In genomic region chr9:121344062-121344696, GRCh38 we compare ENCODE assay signal across 16 cellular contexts. TPM values are rescaled to one million over a fixed set of nuclear protein-coding genes. Genes with fewer than 3 reads are reported as not detected.
A peak's percentile ranks its signal among the peaks of the same experiment; 100 is the strongest.
DNase-seq lines count a peak whose midpoint lies in the region; ATAC-seq and TF ChIP-seq lines count a peak whose summit lies in the region.
"Had no signal": no experiment of that assay in that cellular context is flagged by ENCODE, and none has a peak within 500 bp of the region (broad histone marks: within the 10 kb centered on the region; RNA-seq: fewer than 3 reads in every experiment).

No MANE protein-coding gene starts in this region.

- H3K36me3 ChIP-seq in psoas muscle (ENCODE audit: insufficient read depth in 1 of 2, low read depth in 1 of 2) (peaks cover 25 to 100% of the 10 kb centered on the region in 2 donors), mucosa of descending colon (ENCODE audit: low read depth) (no peaks in the 10 kb centered on the region)

- peaks cover 33% of the 10 kb centered on the region for H3K4me1 Mint-ChIP-seq in brain

- H3K9me3 Mint-ChIP-seq in brain = no peaks in the 10 kb centered on the region
- H3K9me3 Mint-ChIP-seq: activated T-helper 2 cell treated with anti-CD3 and anti-CD28 coated beads, Interferon-gamma antibody, Interleukin-2, Interleukin-4, amounts not matched to agents 10 μg/mL and 5 μg/mL and 100 μg/mL, durations not matched to agents 14 hours and 24 hours and 36 hours; T-helper 2 cell treated with Interferon-gamma antibody and Interleukin-4, amounts not matched to agents 5 μg/mL and 100 μg/mL, for 36 hours had no signal

- peaks cover 2% of the 10 kb centered on the region for H3K27me3 Mint-ChIP-seq in brain

- DNase-seq in H4 (ENCODE audit: low spot score) (peak; percentile 32), NCI-H2029 treated with DMSO at 0.1 percent for 48 hours (lab: John Stamatoyannopoulos, UW) (peak; percentile 94), psoas muscle (no peak), erythroblast (lab: John Stamatoyannopoulos, UW) (no peak), mucosa of descending colon (no peak)
- DNase-seq in stimulated activated naive CD4-positive, alpha-beta T cell (lab: John Stamatoyannopoulos, UW) = no peak
- DNase-seq: activated CD4-positive, alpha-beta T cell treated with anti-CD3 and anti-CD28 coated beads for 48 hours; C1 segment of cervical spinal cord; NCI-H774; posterior cingulate gyrus; SHP77; trophoblast cell had no signal

- H3K4me1 ChIP-seq in psoas muscle = peaks cover 79% of the 10 kb centered on the region
- no peaks in the 10 kb centered on the region for H3K4me1 ChIP-seq in mucosa of descending colon (ENCODE audit: low read depth)

- TF ChIP-seq POLR2A in erythroblast (IDR thresholded peaks at IDR 0.05; ENCODE audit: low read length) = no peak

- 23 to 30% (median 25%) methylated on average over 6 of the region's 6 CpGs for WGBS in psoas muscle, 3 donors

- intact Hi-C loops in psoas muscle (cut with DNase I) (no loop called here), mucosa of descending colon (cut with DNase I, micrococcal nuclease) (no loop called here)

- ATAC-seq in psoas muscle (no peak), mucosa of descending colon (no peak)

- peak overlapping the region in 4 of 5 experiments; percentile 31 to 61 (median 42) for H3K27ac Mint-ChIP-seq in brain
- H3K27ac Mint-ChIP-seq: activated T-helper 2 cell treated with anti-CD3 and anti-CD28 coated beads, Interferon-gamma antibody, Interleukin-2, Interleukin-4, amounts not matched to agents 10 μg/mL and 5 μg/mL and 100 μg/mL, durations not matched to agents 14 hours and 24 hours and 36 hours; T-helper 2 cell treated with Interferon-gamma antibody and Interleukin-4, amounts not matched to agents 5 μg/mL and 100 μg/mL, for 36 hours had no signal

- H3K27me3 ChIP-seq in psoas muscle (ENCODE audit: insufficient read depth in 3 of 3, low read length in 2 of 3) = no peaks in the 10 kb centered on the region
- H3K27me3 ChIP-seq: ascending aorta had no signal

- H3K4me3 ChIP-seq in psoas muscle (peak overlapping the region; percentile 33), mucosa of descending colon (no peak overlapping the region)
- H3K4me3 ChIP-seq: ascending aorta had no signal

- peak overlapping the region; percentile 89 for H3K27ac ChIP-seq in psoas muscle

- H3K9me3 ChIP-seq in psoas muscle (no peaks in the 10 kb centered on the region), mucosa of descending colon (no peaks in the 10 kb centered on the region)
- H3K9me3 ChIP-seq: ascending aorta had no signal

- TF ChIP-seq CTCF in brain (conservative IDR thresholded peaks at IDR 0.05) = no peak
- no peak for TF ChIP-seq CTCF in psoas muscle (IDR thresholded peaks at IDR 0.05)
- no peak for TF ChIP-seq CTCF in mucosa of descending colon (IDR thresholded peaks at IDR 0.05)

- H3K36me3 Mint-ChIP-seq in brain = no peaks in the 10 kb centered on the region

- H3K4me3 Mint-ChIP-seq in brain = peak overlapping the region in 2 of 5 experiments; percentile 13 to 45
- H3K4me3 Mint-ChIP-seq: T-helper 2 cell treated with Interferon-gamma antibody and Interleukin-4, amounts not matched to agents 5 μg/mL and 100 μg/mL, for 36 hours had no signal

RNA-seq across cellular contexts. Expression of gene STOM, which starts 25.9 kb away (rescaled TPM):
- 38.2 and 47.0 TPM in 2 replicates for total RNA-seq in H4 (2014; rRNA removed; shearing (Covaris generic))
- 78.8 TPM for polyA plus RNA-seq in brain (ENCODE audit: insufficient read depth, low read depth, low replicate concordance)
- 100 to 1,000 TPM in 3 of 4 donors, 10 to 100 TPM in 1; 89.6 to 237 (median 114) TPM for total RNA-seq in psoas muscle
- 10 to 100 TPM; 53.2 to 83.4 (median 62.2) TPM for polyA plus RNA-seq in psoas muscle
- 100 to 1,000 TPM in 2 of 3 donors, 10 to 100 TPM in 1; 79.7 to 335 (median 199) TPM for total RNA-seq in mucosa of descending colon

Comparison
In these comparisons a context has a peak if more than half of its experiments do, and no peak if none do; other contexts are left out.
1. DNase-seq: peak in H4 (single experiment) and NCI-H2029 treated with DMSO at 0.1 percent for 48 hours (single experiment); none in psoas muscle (0 of 2), stimulated activated naive CD4-positive, alpha-beta T cell (0 of 6), erythroblast (0 of 2) and mucosa of descending colon (0 of 3).